In genomic region chr5:73958037-73958436, GRCh38 we compare ENCODE assay signal across 21 cellular contexts.
"Had no signal": no experiment of that assay in that cellular context is flagged by ENCODE, and none has a peak within 500 bp of the region (broad histone marks: within the 10 kb centered on the region; RNA-seq: fewer than 3 reads in every experiment).

No MANE protein-coding gene starts in this region.

- H3K27me3 Mint-ChIP-seq: type B pancreatic cell had no signal

- H3K27me3 ChIP-seq: esophagus squamous epithelium, ovary, sigmoid colon, stomach, thyroid gland had no signal

- H3K27ac Mint-ChIP-seq: effector memory CD8-positive, alpha-beta T cell; naive thymus-derived CD4-positive, alpha-beta T cell; stimulated activated effector memory CD8-positive, alpha-beta T cell treated with anti-CD3 and anti-CD28 coated beads, Interleukin-12 subunit alpha, Interleukin-12 subunit beta, amount 100 ng/mL, for 72 hours; type B pancreatic cell had no signal

- H3K9me3 Mint-ChIP-seq: effector memory CD8-positive, alpha-beta T cell; stimulated activated effector memory CD8-positive, alpha-beta T cell treated with anti-CD3 and anti-CD28 coated beads, Interleukin-12 subunit alpha, Interleukin-12 subunit beta, amount 100 ng/mL, for 72 hours; type B pancreatic cell had no signal

- DNase-seq: cortex of kidney; effector memory CD8-positive, alpha-beta T cell; erythroblast; esophagus squamous epithelium; head of caudate nucleus; kidney; midbrain; naive thymus-derived CD4-positive, alpha-beta T cell; occipital lobe; posterior cingulate gyrus; psoas muscle; right cardiac atrium; sigmoid colon; stimulated activated CD4-positive, alpha-beta T cell treated with anti-CD3 and anti-CD28 coated beads, Interleukin-2, amount 100 ng/mL, for 24 hours; stimulated activated CD4-positive, alpha-beta T cell treated with anti-CD3 and anti-CD28 coated beads, Interleukin-4, amount 100 ng/mL, for 24 hours; stimulated activated naive CD4-positive, alpha-beta T cell treated with Interleukin-2 at 50 U/mL for 16 hours; stomach; thyroid gland had no signal

- H3K4me1 Mint-ChIP-seq: stimulated activated effector memory CD8-positive, alpha-beta T cell treated with anti-CD3 and anti-CD28 coated beads, Interleukin-12 subunit alpha, Interleukin-12 subunit beta, amount 100 ng/mL, for 72 hours had no signal

- H3K36me3 Mint-ChIP-seq: naive thymus-derived CD4-positive, alpha-beta T cell; stimulated activated effector memory CD8-positive, alpha-beta T cell treated with anti-CD3 and anti-CD28 coated beads, Interleukin-12 subunit alpha, Interleukin-12 subunit beta, amount 100 ng/mL, for 72 hours; type B pancreatic cell had no signal

- H3K4me1 ChIP-seq: psoas muscle, stomach, thyroid gland had no signal

- H3K4me3 Mint-ChIP-seq: effector memory CD8-positive, alpha-beta T cell; naive thymus-derived CD4-positive, alpha-beta T cell; stimulated activated effector memory CD8-positive, alpha-beta T cell treated with anti-CD3 and anti-CD28 coated beads, Interleukin-12 subunit alpha, Interleukin-12 subunit beta, amount 100 ng/mL, for 72 hours; type B pancreatic cell had no signal

- H3K36me3 ChIP-seq: esophagus squamous epithelium, ovary, sigmoid colon, stomach, thyroid gland had no signal

- H3K27ac ChIP-seq: esophagus squamous epithelium, ovary, psoas muscle, sigmoid colon, stomach, thyroid gland had no signal

- H3K4me3 ChIP-seq: esophagus squamous epithelium, ovary, psoas muscle, sigmoid colon, stomach, thyroid gland had no signal

- H3K9me3 ChIP-seq: esophagus squamous epithelium, ovary, psoas muscle, sigmoid colon, stomach, thyroid gland had no signal
